In the genomic region with DNA sequence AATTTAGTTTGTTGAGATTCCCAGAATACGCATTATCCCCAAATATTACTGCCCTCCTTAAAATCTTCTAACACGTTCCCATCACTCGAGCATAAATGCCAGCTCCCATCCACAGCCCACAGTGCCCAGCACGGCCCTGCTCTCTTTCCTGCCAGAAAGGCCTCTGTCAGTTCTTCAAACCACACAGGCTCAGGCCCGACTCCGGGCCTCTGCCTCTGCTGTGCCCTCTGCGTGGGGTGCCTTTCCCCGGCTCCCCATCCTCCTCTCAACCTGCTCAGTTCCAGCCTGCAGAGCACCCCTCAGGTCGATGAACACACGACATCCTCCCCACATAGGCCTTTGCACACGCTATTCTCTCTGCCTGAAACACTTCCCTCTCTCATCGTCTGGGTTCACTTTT, we compare ENCODE assay signal across 36 cellular contexts. TPM values are rescaled to one million over a fixed set of nuclear protein-coding genes. Genes with fewer than 3 reads are reported as not detected.
"Had no signal": no experiment of that assay in that cellular context is flagged by ENCODE, and none has a peak within 500 bp of the region (broad histone marks: within the 10 kb centered on the region; RNA-seq: fewer than 3 reads in every experiment).

No MANE protein-coding gene starts in this region.

- H3K9me3 Mint-ChIP-seq: activated B cell treated with CpG ODN at 0.5 μM for 24 hours; activated CD4-positive, alpha-beta memory T cell treated with anti-CD3 and anti-CD28 coated beads for 36 hours; activated CD4-positive, alpha-beta T cell treated with anti-CD3 and anti-CD28 coated beads, Interleukin-2, amount 10 ng/mL, durations not matched to agents 24 days and 14 days; activated CD8-positive, alpha-beta T cell treated with anti-CD3 and anti-CD28 coated beads for 36 hours; activated naive CD4-positive, alpha-beta T cell treated with anti-CD3 and anti-CD28 coated beads, Interleukin-2, amount 10 ng/mL, durations not matched to agents 7 days and 5 days; activated naive CD4-positive, alpha-beta T cell treated with anti-CD3 and anti-CD28 coated beads, Interleukin-2, amount 50 U/mL, for 24 hours; activated naive CD8-positive, alpha-beta T cell treated with anti-CD3 and anti-CD28 coated beads, Interleukin-2, amount 10 ng/mL, durations not matched to agents 7 days and 5 days; activated naive CD8-positive, alpha-beta T cell treated with anti-CD3 and anti-CD28 coated beads, Interleukin-2, amount 50 U/mL, for 24 hours; activated T-cell treated with anti-CD3 and anti-CD28 coated beads, Interleukin-2, amount 50 U/mL, for 4 hours; activated T-helper 2 cell treated with anti-CD3 and anti-CD28 coated beads, Interferon-gamma antibody, Interleukin-2, Interleukin-4, amounts not matched to agents 10 μg/mL and 5 μg/mL and 100 μg/mL, durations not matched to agents 14 hours and 24 hours and 36 hours; central memory CD8-positive, alpha-beta T cell; T-helper 1 cell treated with Interleukin-12 subunit alpha and Interleukin-12 subunit beta and Interleukin-4 antibody, amounts not matched to agents 30 μg/mL and 1 μg/mL, for 36 hours; T-helper 2 cell treated with Interferon-gamma antibody and Interleukin-4, amounts not matched to agents 5 μg/mL and 100 μg/mL, for 36 hours had no signal

- H3K4me1 ChIP-seq: ascending aorta had no signal

- H3K36me3 Mint-ChIP-seq: activated CD4-positive, alpha-beta memory T cell treated with anti-CD3 and anti-CD28 coated beads for 36 hours; activated naive CD8-positive, alpha-beta T cell; activated naive CD8-positive, alpha-beta T cell treated with anti-CD3 and anti-CD28 coated beads, Interleukin-2, amount 10 ng/mL, durations not matched to agents 7 days and 5 days; brain had no signal

- DNase-seq: activated B cell treated with CpG ODN at 0.5 μM for 24 hours; activated CD4-positive, alpha-beta memory T cell treated with anti-CD3 and anti-CD28 coated beads for 36 hours; activated CD4-positive, alpha-beta T cell treated with anti-CD3 and anti-CD28 coated beads for 4 hours; activated CD4-positive, alpha-beta T cell treated with anti-CD3 and anti-CD28 coated beads, Interleukin-2, amount 10 ng/mL, durations not matched to agents 24 days and 14 days; activated CD4-positive, alpha-beta T cell treated with anti-CD3 and anti-CD28 coated beads, Interleukin-2, amount 50 U/mL, for 1 hour; activated CD4-positive, alpha-beta T cell treated with anti-CD3 and anti-CD28 coated beads, Interleukin-2, amount 50 U/mL, for 4 hours; activated CD4-positive, CD25-positive, alpha-beta regulatory T cell treated with anti-CD3 and anti-CD28 coated beads, Interleukin-2, amount 50 U/mL, for 72 hours; activated CD8-positive, alpha-beta memory T cell treated with anti-CD3 and anti-CD28 coated beads, Interleukin-2, amount 50 U/mL, for 4 hours; activated CD8-positive, alpha-beta T cell treated with anti-CD3 and anti-CD28 coated beads for 36 hours; activated gamma-delta T cell; activated naive CD4-positive, alpha-beta T cell treated with anti-CD3 and anti-CD28 coated beads, Interleukin-2, amount 10 ng/mL, durations not matched to agents 7 days and 5 days; activated naive CD4-positive, alpha-beta T cell treated with Interleukin-2 at 50 U/mL for 16 hours; activated naive CD8-positive, alpha-beta T cell treated with anti-CD3 and anti-CD28 coated beads, Interleukin-2, amount 10 ng/mL, durations not matched to agents 7 days and 5 days; activated naive CD8-positive, alpha-beta T cell treated with anti-CD3 and anti-CD28 coated beads, Interleukin-2, amount 50 U/mL, for 24 hours; activated T-cell treated with anti-CD3 and anti-CD28 coated beads for 4 hours; activated T-cell treated with anti-CD3 and anti-CD28 coated beads, Interleukin-2, amount 50 U/mL, for 1 hour; activated T-cell treated with anti-CD3 and anti-CD28 coated beads, Interleukin-2, amount 50 U/mL, for 4 hours; amygdala; anterior cingulate cortex; caudate nucleus; cerebellar nuclear complex; T-helper 1 cell; T-helper 2 cell; T-helper 9 cell had no signal

- H3K36me3 ChIP-seq: ascending aorta, cardiac muscle cell had no signal

- H3K4me1 Mint-ChIP-seq: brain had no signal

- H3K27ac ChIP-seq: ascending aorta, cardiac muscle cell, VCaP had no signal

- H3K4me3 Mint-ChIP-seq: activated B cell treated with CpG ODN at 0.5 μM for 24 hours; activated CD4-positive, alpha-beta memory T cell treated with anti-CD3 and anti-CD28 coated beads for 36 hours; activated CD4-positive, alpha-beta T cell treated with anti-CD3 and anti-CD28 coated beads, Interleukin-2, amount 10 ng/mL, durations not matched to agents 24 days and 14 days; activated CD8-positive, alpha-beta T cell treated with anti-CD3 and anti-CD28 coated beads for 36 hours; activated naive CD4-positive, alpha-beta T cell treated with anti-CD3 and anti-CD28 coated beads, Interleukin-2, amount 10 ng/mL, durations not matched to agents 7 days and 5 days; activated naive CD4-positive, alpha-beta T cell treated with anti-CD3 and anti-CD28 coated beads, Interleukin-2, amount 50 U/mL, for 24 hours; activated naive CD8-positive, alpha-beta T cell; activated naive CD8-positive, alpha-beta T cell treated with anti-CD3 and anti-CD28 coated beads, Interleukin-2, amount 10 ng/mL, durations not matched to agents 7 days and 5 days; activated naive CD8-positive, alpha-beta T cell treated with anti-CD3 and anti-CD28 coated beads, Interleukin-2, amount 50 U/mL, for 24 hours; activated T-cell treated with anti-CD3 and anti-CD28 coated beads, Interleukin-2, amount 50 U/mL, for 4 hours; brain; central memory CD8-positive, alpha-beta T cell; T-helper 1 cell treated with Interleukin-12 subunit alpha and Interleukin-12 subunit beta and Interleukin-4 antibody, amounts not matched to agents 30 μg/mL and 1 μg/mL, for 36 hours; T-helper 2 cell treated with Interferon-gamma antibody and Interleukin-4, amounts not matched to agents 5 μg/mL and 100 μg/mL, for 36 hours had no signal

- H3K27ac Mint-ChIP-seq: activated B cell treated with CpG ODN at 0.5 μM for 24 hours; activated CD4-positive, alpha-beta memory T cell treated with anti-CD3 and anti-CD28 coated beads for 36 hours; activated CD4-positive, alpha-beta T cell treated with anti-CD3 and anti-CD28 coated beads, Interleukin-2, amount 10 ng/mL, durations not matched to agents 24 days and 14 days; activated CD8-positive, alpha-beta T cell treated with anti-CD3 and anti-CD28 coated beads for 36 hours; activated naive CD4-positive, alpha-beta T cell treated with anti-CD3 and anti-CD28 coated beads, Interleukin-2, amount 10 ng/mL, durations not matched to agents 7 days and 5 days; activated naive CD4-positive, alpha-beta T cell treated with anti-CD3 and anti-CD28 coated beads, Interleukin-2, amount 50 U/mL, for 24 hours; activated naive CD8-positive, alpha-beta T cell; activated naive CD8-positive, alpha-beta T cell treated with anti-CD3 and anti-CD28 coated beads, Interleukin-2, amount 10 ng/mL, durations not matched to agents 7 days and 5 days; activated naive CD8-positive, alpha-beta T cell treated with anti-CD3 and anti-CD28 coated beads, Interleukin-2, amount 50 U/mL, for 24 hours; activated T-helper 2 cell treated with anti-CD3 and anti-CD28 coated beads, Interferon-gamma antibody, Interleukin-2, Interleukin-4, amounts not matched to agents 10 μg/mL and 5 μg/mL and 100 μg/mL, durations not matched to agents 14 hours and 24 hours and 36 hours; brain; T-helper 1 cell treated with Interleukin-12 subunit alpha and Interleukin-12 subunit beta and Interleukin-4 antibody, amounts not matched to agents 30 μg/mL and 1 μg/mL, for 36 hours; T-helper 2 cell treated with Interferon-gamma antibody and Interleukin-4, amounts not matched to agents 5 μg/mL and 100 μg/mL, for 36 hours had no signal

- H3K9me3 ChIP-seq: ascending aorta had no signal

- ATAC-seq: activated CD8-positive, alpha-beta T cell treated with anti-CD3 and anti-CD28 coated beads for 36 hours; activated naive CD8-positive, alpha-beta T cell treated with anti-CD3 and anti-CD28 coated beads, Interleukin-2, amount 50 U/mL, for 24 hours; activated T-cell treated with anti-CD3 and anti-CD28 coated beads, Interleukin-2, amount 50 U/mL, for 4 hours had no signal

- H3K4me3 ChIP-seq: ascending aorta, cardiac muscle cell had no signal

- H3K27me3 ChIP-seq: ascending aorta had no signal

RNA-seq across cellular contexts. Expression of a gene that starts 30.8 kb away (rescaled TPM):
- total RNA-seq: activated B cell treated with CpG ODN at 0.5 μM for 24 hours; activated CD4-positive, alpha-beta memory T cell treated with anti-CD3 and anti-CD28 coated beads for 36 hours; activated CD4-positive, alpha-beta T cell treated with anti-CD3 and anti-CD28 coated beads, Interleukin-2, amount 10 ng/mL, durations not matched to agents 24 days and 14 days; activated CD8-positive, alpha-beta memory T cell treated with anti-CD3 and anti-CD28 coated beads for 36 hours; activated CD8-positive, alpha-beta T cell treated with anti-CD3 and anti-CD28 coated beads for 36 hours; activated naive CD8-positive, alpha-beta T cell treated with anti-CD3 and anti-CD28 coated beads, Interleukin-2, amount 10 ng/mL, durations not matched to agents 7 days and 5 days; activated T-cell treated with anti-CD3 and anti-CD28 coated beads, Interleukin-2, amount 50 U/mL, for 4 hours; activated T-helper 2 cell treated with anti-CD3 and anti-CD28 coated beads, Interferon-gamma antibody, Interleukin-2, Interleukin-4, amounts not matched to agents 10 μg/mL and 5 μg/mL and 100 μg/mL, durations not matched to agents 14 hours and 24 hours and 36 hours; ascending aorta; cardiac muscle cell; chondrocyte had no signal
- polyA plus RNA-seq: cardiac muscle cell had no signal
